ENCODE assay signal across 8 cellular contexts in genomic region chr1:30823969-30824735, GRCh38.
A peak's percentile ranks its signal among the peaks of the same experiment; 100 is the strongest.
DNase-seq lines count a peak whose midpoint lies in the region; ATAC-seq, FAIRE-seq and TF ChIP-seq lines count a peak whose summit lies in the region.

No MANE protein-coding gene starts in this region.

- no peak overlapping the region for H3K27ac Mint-ChIP-seq in activated B cell treated with CpG ODN at 0.5 μM for 24 hours

- ATAC-seq in A549 (peak; percentile 95 to 98), GM18907 (IDR thresholded peaks at IDR 0.05; ENCODE audit: unreplicated experiment) (peak; percentile 89), HG03175 (IDR thresholded peaks at IDR 0.05; ENCODE audit: unreplicated experiment) (peak; percentile 95), activated B cell treated with CpG ODN at 0.5 μM for 24 hours (ENCODE audit: low read depth) (peak; percentile 96)

- peak overlapping the region; percentile 74 for H3K4me2 ChIP-seq in A549

- peaks cover 63% of the 10 kb centered on the region for H3K27me3 Mint-ChIP-seq in activated B cell treated with CpG ODN at 0.5 μM for 24 hours

- H3K9me3 ChIP-seq in A549, result no peaks in the 10 kb centered on the region

- CTCF ChIA-PET in A549 (lab: Yijun Ruan, JAX), result interaction anchor here (0.6 to 4.3 kb wide), 5 partner anchors 10 to 87 kb away, joined by 3 to 32 read pairs (median 4); no protein-coding TSS in a partner anchor
- CTCF ChIA-PET in activated B cell treated with CpG ODN at 0.5 μM for 24 hours (lab: Charles Lee), result no interaction called here

- no peaks in the 10 kb centered on the region for H3K9me3 Mint-ChIP-seq in activated B cell treated with CpG ODN at 0.5 μM for 24 hours

- peaks cover 17% of the 10 kb centered on the region for H3K4me1 ChIP-seq in A549

- intact Hi-C loops in activated B cell treated with CpG ODN at 0.5 μM for 24 hours (cut with micrococcal nuclease), result no loop called here

- TF ChIP-seq POLR2A in A549 (IDR thresholded peaks at IDR 0.05; ENCODE audit: low read length), result peak; percentile 57

- POLR2A ChIA-PET in A549 (lab: Yijun Ruan, JAX) (interaction anchor here (0.6 to 1.2 kb wide), 4 partner anchors 13 to 60 kb away, joined by 3 to 5 read pairs (median 4); no protein-coding TSS in a partner anchor), activated B cell treated with CpG ODN at 0.5 μM for 24 hours (lab: Charles Lee) (interaction anchor here (1.2 kb wide), 1 partner anchor 10 kb away, joined by 4 read pairs; no protein-coding TSS in a partner anchor)

- DNase-seq in A549 (ENCODE audit: low read depth in 1 of 2, low spot score in 1 of 2), result peak; percentile 93 to 98
- peak; percentile 98 for DNase-seq in NCI-H226
- DNase-seq in activated B cell treated with CpG ODN at 0.5 μM for 24 hours, result peak; percentile 57
- DNase-seq in caudate nucleus (lab: John Stamatoyannopoulos, UW), result peak; percentile 54 to 99 (median 95)
- DNase-seq in iPS-NIHi7 (ENCODE audit: extremely low spot score), result peak; percentile 100

- no peak for TF ChIP-seq CTCF in A549 (IDR thresholded peaks at IDR 0.05)
- no peak for TF ChIP-seq CTCF in activated B cell treated with CpG ODN at 0.5 μM for 24 hours (IDR thresholded peaks at IDR 0.05)

- H3K4me3 ChIP-seq in A549, result peak overlapping the region; percentile 40
- H3K4me3 ChIP-seq in skin epidermis, result peak overlapping the region in 6 of 7 experiments; percentile 6 to 33 (median 14)

- H3K4me1 Mint-ChIP-seq in activated B cell treated with CpG ODN at 0.5 μM for 24 hours, result peaks cover 19% of the 10 kb centered on the region

- H3K4me3 Mint-ChIP-seq in activated B cell treated with CpG ODN at 0.5 μM for 24 hours, result peak overlapping the region; percentile 78

- TF ChIP-seq EP300 in A549 (IDR thresholded peaks at IDR 0.05), result no peak

- no peak for FAIRE-seq in A549 (lab: Jason Lieb, UNC)

- H3K27ac ChIP-seq in A549 (peak overlapping the region; percentile 78 to 87), caudate nucleus (ENCODE audit: low read depth, low read length) (peak overlapping the region; percentile 93), skin epidermis (peak overlapping the region in 19 of 21 experiments; percentile 24 to 88 (median 68))

- TF ChIP-seq RAD21 in A549 (conservative IDR thresholded peaks at IDR 0.05 in 1 of 2, IDR thresholded peaks at IDR 0.05 in 1 of 2), result 0 out of 5 replicates have a peak, but pooled peaks of 1 of the 2 experiments have one; percentile 17

- 3% methylated on average over 21 of the region's 44 CpGs for WGBS in A549 (ENCODE audit: missing lambda C conversion rate)

- no peaks in the 10 kb centered on the region for H3K36me3 Mint-ChIP-seq in activated B cell treated with CpG ODN at 0.5 μM for 24 hours (ENCODE audit: low read depth)

TF ChIP-seq in A549, 52 proteins besides CTCF, POLR2A, EP300 and RAD21 (continues in another document):
- no peak for TF ChIP-seq RARB (CRISPR knock-in tag; IDR thresholded peaks at IDR 0.05)
- TF ChIP-seq RCOR1 (IDR thresholded peaks at IDR 0.05; ENCODE audit: low read depth, low read length), result no peak
- TF ChIP-seq ESRRA (IDR thresholded peaks at IDR 0.05; ENCODE audit: borderline replicate concordance, low read length), result no peak
- no peak for TF ChIP-seq HMGXB4 (CRISPR knock-in tag; IDR thresholded peaks at IDR 0.05; ENCODE audit: borderline replicate concordance)
- TF ChIP-seq SREBF2 (IDR thresholded peaks at IDR 0.05), result no peak
- TF ChIP-seq HDAC2 (IDR thresholded peaks at IDR 0.05), result no peak
- no peak for TF ChIP-seq TP53 (CRISPR knock-in tag; IDR thresholded peaks at IDR 0.05)
- no peak for TF ChIP-seq FOXS1 (CRISPR knock-in tag; IDR thresholded peaks at IDR 0.05)
- TF ChIP-seq EHF (CRISPR knock-in tag; IDR thresholded peaks at IDR 0.05), result no peak
- TF ChIP-seq HOXB13 (CRISPR knock-in tag; IDR thresholded peaks at IDR 0.05; ENCODE audit: low read depth), result no peak
- TF ChIP-seq TFCP2L1 (CRISPR knock-in tag; IDR thresholded peaks at IDR 0.05), result no peak
- TF ChIP-seq HOXA7 (CRISPR knock-in tag; IDR thresholded peaks at IDR 0.05), result no peak
- no peak for TF ChIP-seq POLR2AphosphoS2 (conservative IDR thresholded peaks at IDR 0.05; ENCODE audit: low read length)
- TF ChIP-seq, protein P1, sequence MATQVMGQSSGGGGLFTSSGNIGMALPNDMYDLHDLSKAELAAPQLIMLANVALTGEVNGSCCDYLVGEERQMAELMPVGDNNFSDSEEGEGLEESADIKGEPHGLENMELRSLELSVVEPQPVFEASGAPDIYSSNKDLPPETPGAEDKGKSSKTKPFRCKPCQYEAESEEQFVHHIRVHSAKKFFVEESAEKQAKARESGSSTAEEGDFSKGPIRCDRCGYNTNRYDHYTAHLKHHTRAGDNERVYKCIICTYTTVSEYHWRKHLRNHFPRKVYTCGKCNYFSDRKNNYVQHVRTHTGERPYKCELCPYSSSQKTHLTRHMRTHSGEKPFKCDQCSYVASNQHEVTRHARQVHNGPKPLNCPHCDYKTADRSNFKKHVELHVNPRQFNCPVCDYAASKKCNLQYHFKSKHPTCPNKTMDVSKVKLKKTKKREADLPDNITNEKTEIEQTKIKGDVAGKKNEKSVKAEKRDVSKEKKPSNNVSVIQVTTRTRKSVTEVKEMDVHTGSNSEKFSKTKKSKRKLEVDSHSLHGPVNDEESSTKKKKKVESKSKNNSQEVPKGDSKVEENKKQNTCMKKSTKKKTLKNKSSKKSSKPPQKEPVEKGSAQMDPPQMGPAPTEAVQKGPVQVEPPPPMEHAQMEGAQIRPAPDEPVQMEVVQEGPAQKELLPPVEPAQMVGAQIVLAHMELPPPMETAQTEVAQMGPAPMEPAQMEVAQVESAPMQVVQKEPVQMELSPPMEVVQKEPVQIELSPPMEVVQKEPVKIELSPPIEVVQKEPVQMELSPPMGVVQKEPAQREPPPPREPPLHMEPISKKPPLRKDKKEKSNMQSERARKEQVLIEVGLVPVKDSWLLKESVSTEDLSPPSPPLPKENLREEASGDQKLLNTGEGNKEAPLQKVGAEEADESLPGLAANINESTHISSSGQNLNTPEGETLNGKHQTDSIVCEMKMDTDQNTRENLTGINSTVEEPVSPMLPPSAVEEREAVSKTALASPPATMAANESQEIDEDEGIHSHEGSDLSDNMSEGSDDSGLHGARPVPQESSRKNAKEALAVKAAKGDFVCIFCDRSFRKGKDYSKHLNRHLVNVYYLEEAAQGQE (IDR thresholded peaks at IDR 0.05), result no peak
- TF ChIP-seq MYC (IDR thresholded peaks at IDR 0.05; ENCODE audit: borderline replicate concordance, low read length), result no peak
- no peak for TF ChIP-seq HOXB5 (CRISPR knock-in tag; IDR thresholded peaks at IDR 0.05)
- 0 out of 2 replicates have a peak, but pooled peaks have one; percentile 0 for TF ChIP-seq CHD4 (IDR thresholded peaks at IDR 0.05; ENCODE audit: borderline replicate concordance)
- TF ChIP-seq PHF8 (IDR thresholded peaks at IDR 0.05; ENCODE audit: borderline replicate concordance, low read depth), result 0 out of 2 replicates have a peak, but pooled peaks have one; percentile 30
- peak; percentile 96 for TF ChIP-seq RFX5 (IDR thresholded peaks at IDR 0.05)
- no peak for TF ChIP-seq ZFP36 (IDR thresholded peaks at IDR 0.05; ENCODE audit: borderline replicate concordance, partially characterized antibody)
- no peak for TF ChIP-seq NFE2L2 (conservative IDR thresholded peaks at IDR 0.05; ENCODE audit: low read length)
- TF ChIP-seq, protein P2, sequence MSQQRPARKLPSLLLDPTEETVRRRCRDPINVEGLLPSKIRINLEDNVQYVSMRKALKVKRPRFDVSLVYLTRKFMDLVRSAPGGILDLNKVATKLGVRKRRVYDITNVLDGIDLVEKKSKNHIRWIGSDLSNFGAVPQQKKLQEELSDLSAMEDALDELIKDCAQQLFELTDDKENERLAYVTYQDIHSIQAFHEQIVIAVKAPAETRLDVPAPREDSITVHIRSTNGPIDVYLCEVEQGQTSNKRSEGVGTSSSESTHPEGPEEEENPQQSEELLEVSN (IDR thresholded peaks at IDR 0.05; ENCODE audit: borderline replicate concordance, low read depth), result no peak
- TF ChIP-seq, protein P3, sequence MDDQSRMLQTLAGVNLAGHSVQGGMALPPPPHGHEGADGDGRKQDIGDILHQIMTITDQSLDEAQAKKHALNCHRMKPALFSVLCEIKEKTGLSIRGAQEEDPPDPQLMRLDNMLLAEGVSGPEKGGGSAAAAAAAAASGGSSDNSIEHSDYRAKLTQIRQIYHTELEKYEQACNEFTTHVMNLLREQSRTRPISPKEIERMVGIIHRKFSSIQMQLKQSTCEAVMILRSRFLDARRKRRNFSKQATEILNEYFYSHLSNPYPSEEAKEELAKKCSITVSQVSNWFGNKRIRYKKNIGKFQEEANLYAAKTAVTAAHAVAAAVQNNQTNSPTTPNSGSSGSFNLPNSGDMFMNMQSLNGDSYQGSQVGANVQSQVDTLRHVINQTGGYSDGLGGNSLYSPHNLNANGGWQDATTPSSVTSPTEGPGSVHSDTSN (IDR thresholded peaks at IDR 0.05), result no peak
- TF ChIP-seq HEYL (CRISPR knock-in tag; IDR thresholded peaks at IDR 0.05), result no peak
- TF ChIP-seq MAX (IDR thresholded peaks at IDR 0.05), result peak; percentile 47; the same call in 1 of the 2 replicates
- TF ChIP-seq MAFK (IDR thresholded peaks at IDR 0.05; ENCODE audit: partially characterized antibody), result no peak

Comparison
In these comparisons a context has a peak if more than half of its experiments do, and no peak if none do; other contexts are left out.
1. Peak in every context shown above with its lines: DNase-seq, ATAC-seq, H3K4me3 ChIP-seq and H3K27ac ChIP-seq.